Comparison of ENCODE assay signal across 8 cellular contexts in the genomic region with DNA sequence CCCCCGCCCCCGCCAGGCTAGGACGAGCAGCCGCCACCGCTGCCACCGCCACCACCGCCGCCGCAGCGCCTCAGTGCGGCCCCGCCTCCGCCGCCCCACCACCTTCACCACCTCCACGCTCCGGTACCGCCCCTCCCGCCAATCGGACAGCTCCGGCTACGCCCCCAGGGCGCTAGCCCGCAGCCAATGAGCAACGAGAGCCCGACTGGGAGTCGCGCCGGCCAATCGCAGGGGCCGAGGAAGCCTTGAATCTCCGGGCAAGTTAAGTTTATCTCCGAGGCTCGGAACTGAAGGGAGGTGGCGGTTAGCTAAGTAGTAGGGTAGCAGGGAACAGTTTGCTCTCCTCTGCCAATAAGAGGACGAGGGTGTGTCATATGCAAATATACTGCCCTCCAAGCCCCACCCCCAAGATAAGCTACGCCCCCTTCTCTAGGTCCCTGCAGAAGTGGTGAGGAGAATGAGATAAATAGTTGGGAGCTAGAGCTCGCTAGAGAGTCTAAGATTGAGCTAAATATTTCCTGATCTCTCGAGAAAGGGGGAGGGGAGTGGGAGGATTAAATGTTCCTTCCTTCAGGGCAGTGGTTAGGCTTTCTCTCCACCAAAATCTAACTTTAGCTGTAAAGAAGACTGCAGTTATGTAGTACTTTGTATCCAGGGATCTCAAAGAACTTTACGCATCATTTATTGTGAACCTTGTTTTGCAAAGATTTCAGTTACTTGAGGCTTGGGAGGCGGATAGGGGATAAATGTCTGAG. TPM values are rescaled to one million over a fixed set of nuclear protein-coding genes. Genes with fewer than 3 reads are reported as not detected.
DNase-seq lines count a peak whose midpoint lies in the region; ATAC-seq and TF ChIP-seq lines count a peak whose summit lies in the region.

A gene with protein sequence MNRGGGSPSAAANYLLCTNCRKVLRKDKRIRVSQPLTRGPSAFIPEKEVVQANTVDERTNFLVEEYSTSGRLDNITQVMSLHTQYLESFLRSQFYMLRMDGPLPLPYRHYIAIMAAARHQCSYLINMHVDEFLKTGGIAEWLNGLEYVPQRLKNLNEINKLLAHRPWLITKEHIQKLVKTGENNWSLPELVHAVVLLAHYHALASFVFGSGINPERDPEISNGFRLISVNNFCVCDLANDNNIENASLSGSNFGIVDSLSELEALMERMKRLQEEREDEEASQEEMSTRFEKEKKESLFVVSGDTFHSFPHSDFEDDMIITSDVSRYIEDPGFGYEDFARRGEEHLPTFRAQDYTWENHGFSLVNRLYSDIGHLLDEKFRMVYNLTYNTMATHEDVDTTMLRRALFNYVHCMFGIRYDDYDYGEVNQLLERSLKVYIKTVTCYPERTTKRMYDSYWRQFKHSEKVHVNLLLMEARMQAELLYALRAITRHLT (minus strand): TSS at position 77 of the 755 bp plus-strand sequence. CDS start 342 bp downstream, outside the sequence.

- no TSS peak for BruUV-seq in Panc1 (replicated peaks; lab: Mats Ljungman, UMichigan)

- peak; percentile 96 for ATAC-seq in GM21717 (IDR thresholded peaks at IDR 0.05; ENCODE audit: unreplicated experiment)
- peak; percentile 98 for ATAC-seq in Panc1

- H3K27ac Mint-ChIP-seq in activated T-cell treated with anti-CD3 and anti-CD28 coated beads, Interleukin-2, amount 50 U/mL, for 24 hours = peak within 1 kb of the TSS; percentile 90

- H3K9ac ChIP-seq in mucosa of rectum (ENCODE audit: low read depth in 1 of 2, low read length in 2 of 2) = peak within 1 kb of the TSS; percentile 72 to 81

- H3K27me3 ChIP-seq in Panc1 (ENCODE audit: control insufficient read depth, insufficient read depth, low read length) (peaks cover 71% of the 10 kb centered on the region), esophagus (ENCODE audit: control insufficient read depth in 1 of 2, insufficient read depth in 2 of 2, low read length in 2 of 2) (no peaks in the 10 kb centered on the region), mucosa of rectum (ENCODE audit: control insufficient read depth in 2 of 2, insufficient read depth in 2 of 2, low read length in 2 of 2) (no peaks in the 10 kb centered on the region)

- H3K4me3 ChIP-seq in Jurkat, Clone E6-1 (ENCODE audit: low read length) = peak within 1 kb of the TSS; percentile 55
- H3K4me3 ChIP-seq in Panc1 (ENCODE audit: low read depth in 2 of 2, low read length in 2 of 2) (peak within 1 kb of the TSS; percentile 63 to 66), esophagus (ENCODE audit: low read depth in 1 of 2, low read length in 2 of 2) (peak within 1 kb of the TSS; percentile 78 to 98), mucosa of rectum (ENCODE audit: low read length in 2 of 2) (peak within 1 kb of the TSS; percentile 61 to 93)

- 1% methylated on average over 36 to 40 of the region's 40 CpGs for WGBS in esophagus, 2 donors

- no peaks in the 10 kb centered on the region for H3K36me3 ChIP-seq in Panc1 (ENCODE audit: control insufficient read depth, insufficient read depth, low read length)
- H3K36me3 ChIP-seq in esophagus (ENCODE audit: control insufficient read depth in 2 of 2, insufficient read depth in 2 of 2, low read length in 1 of 2) = no peaks in the 10 kb centered on the region
- H3K36me3 ChIP-seq in mucosa of rectum (ENCODE audit: control insufficient read depth in 2 of 2, insufficient read depth in 2 of 2, low read length in 2 of 2) = no peaks in the 10 kb centered on the region

- in situ Hi-C loops in Panc1 (cut with HindIII; ENCODE audit: low pct_unique_long_range_greater_than_20kb, low sequenced_read_pairs) = no loop called here

- H3K9me3 Mint-ChIP-seq in activated T-cell treated with anti-CD3 and anti-CD28 coated beads, Interleukin-2, amount 50 U/mL, for 24 hours = no peaks in the 10 kb centered on the region

- intact Hi-C loops in Panc1 (cut with micrococcal nuclease; ENCODE audit: unreplicated experiment) = loop anchor here (10.0 kb wide), 1 partner anchor 167 kb away; a partner anchor contains a TSS

- peaks cover 63% of the 10 kb centered on the region for H3K4me1 Mint-ChIP-seq in activated T-cell treated with anti-CD3 and anti-CD28 coated beads, Interleukin-2, amount 50 U/mL, for 24 hours (ENCODE audit: low read depth)

- no peaks in the 10 kb centered on the region for H3K27me3 Mint-ChIP-seq in activated T-cell treated with anti-CD3 and anti-CD28 coated beads, Interleukin-2, amount 50 U/mL, for 24 hours

- no peak within 1 kb of the TSS for H3K27ac ChIP-seq in Panc1 (ENCODE audit: low read length)
- peak within 1 kb of the TSS; percentile 93 to 95 for H3K27ac ChIP-seq in esophagus (ENCODE audit: low read depth in 2 of 2, low read length in 1 of 2)
- H3K27ac ChIP-seq in mucosa of rectum (ENCODE audit: low read depth in 2 of 2, low read length in 2 of 2) = peak within 1 kb of the TSS; percentile 72 to 87

- DNase-seq in DMS153 treated with DMSO at 0.1 percent for 48 hours (lab: John Stamatoyannopoulos, UW; ENCODE audit: unreplicated experiment) (peak; percentile 97), Panc1 (ENCODE audit: low read depth, low spot score) (peak; percentile 48)
- DNase-seq in Jurkat, Clone E6-1 (ENCODE audit: low read depth, low spot score) = peak; percentile 98
- peak; percentile 97 for DNase-seq in activated T-cell treated with anti-CD3 and anti-CD28 coated beads, Interleukin-2, amount 50 U/mL, for 24 hours
- DNase-seq in stimulated activated CD8-positive, alpha-beta memory T cell treated with anti-CD3 and anti-CD28 coated beads, Interleukin-4, amount 100 ng/mL, for 4 hours (ENCODE audit: low read depth in 2 of 2, low spot score in 1 of 2) = peak; percentile 93 to 98

- POLR2A ChIA-PET in Panc1 (lab: Charles Lee) = interaction anchor here (0.6 to 1.1 kb wide), 3 partner anchors 13 to 916 kb away, joined by 3 to 8 read pairs (median 7); no protein-coding TSS in a partner anchor

- CTCF ChIA-PET in Panc1 (lab: Charles Lee) = interaction anchor here (0.6 to 1.1 kb wide), 2 partner anchors 21 to 718 kb away, joined by 3 read pairs; no protein-coding TSS in a partner anchor

- H3K4me3 Mint-ChIP-seq in activated T-cell treated with anti-CD3 and anti-CD28 coated beads, Interleukin-2, amount 50 U/mL, for 24 hours = no peak within 1 kb of the TSS

- no peaks in the 10 kb centered on the region for H3K9me3 ChIP-seq in Panc1 (ENCODE audit: control insufficient read depth, insufficient read depth, low read depth, low read length)
- no peaks in the 10 kb centered on the region for H3K9me3 ChIP-seq in esophagus (ENCODE audit: control insufficient read depth in 2 of 2, insufficient read depth in 1 of 2, low read depth in 1 of 2, low read length in 1 of 2)
- no peaks in the 10 kb centered on the region for H3K9me3 ChIP-seq in mucosa of rectum (ENCODE audit: control insufficient read depth in 2 of 2, low read length in 2 of 2)

- peaks cover 8% of the 10 kb centered on the region for H3K36me3 Mint-ChIP-seq in activated T-cell treated with anti-CD3 and anti-CD28 coated beads, Interleukin-2, amount 50 U/mL, for 24 hours (ENCODE audit: low read depth)

- no peak for TF ChIP-seq CTCF in Panc1 (IDR thresholded peaks at IDR 0.05)

- H3K4me1 ChIP-seq in Panc1 (ENCODE audit: control insufficient read depth, insufficient read depth, low read length) (peaks cover 15% of the 10 kb centered on the region), esophagus (ENCODE audit: control insufficient read depth in 2 of 2, insufficient read depth in 2 of 2, low read length in 1 of 2) (no peaks in the 10 kb centered on the region), mucosa of rectum (ENCODE audit: control insufficient read depth in 2 of 2, insufficient read depth in 2 of 2, low read length in 2 of 2) (peaks cover 0 to 15% of the 10 kb centered on the region in 2 donors)

RNA-seq across cellular contexts. Expression of the gene that starts here (rescaled TPM):
- polyA plus RNA-seq in Jurkat, Clone E6-1 (2012; ENCODE audit: insufficient read depth, insufficient read length) = 1.6 TPM
- total RNA-seq in Panc1 (2021; ENCODE audit: unreplicated experiment) = 1.4 TPM
- 0.05 TPM for polyA plus RNA-seq in Panc1 (2012; ENCODE audit: insufficient read length)
- 1 to 10 TPM; 3.7 TPM for polyA plus RNA-seq in esophagus

Comparison
In these comparisons a context has a peak if more than half of its experiments do, and no peak if none do; other contexts are left out.
1. DNase-seq: peak in every context shown above with its lines; median percentile 98 in Jurkat, Clone E6-1; 97 in DMS153 treated with DMSO at 0.1 percent for 48 hours; 97 in activated T-cell treated with anti-CD3 and anti-CD28 coated beads, Interleukin-2, amount 50 U/mL, for 24 hours; 96 in stimulated activated CD8-positive, alpha-beta memory T cell treated with anti-CD3 and anti-CD28 coated beads, Interleukin-4, amount 100 ng/mL, for 4 hours; 48 in Panc1.